9 cellular contexts compared by ENCODE assay signal in genomic region chr6:52407467-52407866, GRCh38. TPM values are rescaled to one million over a fixed set of nuclear protein-coding genes. Genes with fewer than 3 reads are reported as not detected.
DNase-seq lines count a peak whose midpoint lies in the region; ATAC-seq, FAIRE-seq and TF ChIP-seq lines count a peak whose summit lies in the region.
"Had no signal": no experiment of that assay in that cellular context is flagged by ENCODE, and none has a peak within 500 bp of the region (broad histone marks: within the 10 kb centered on the region; RNA-seq: fewer than 3 reads in every experiment).

No MANE protein-coding gene starts in this region.

- no peak overlapping the region for H4K91ac ChIP-seq in mesenchymal stem cell (ENCODE audit: low read length)

- H3K9ac ChIP-seq in mesenchymal stem cell (ENCODE audit: low read length): no peak overlapping the region

- H2BK5ac ChIP-seq in mesenchymal stem cell (ENCODE audit: low read depth, low read length, poor library complexity, severe bottlenecking): no peak overlapping the region

- no peak overlapping the region for H2AFZ ChIP-seq in mesenchymal stem cell (ENCODE audit: low read depth, low read length)

- H4K8ac ChIP-seq in mesenchymal stem cell (ENCODE audit: low read length): no peak overlapping the region

- no peaks in the 10 kb centered on the region for H3K9me3 ChIP-seq in mesenchymal stem cell (ENCODE audit: control insufficient read depth, low read length)
- H3K9me3 ChIP-seq in gastroesophageal sphincter: no peaks in the 10 kb centered on the region

- no peak overlapping the region for H3K4ac ChIP-seq in mesenchymal stem cell (ENCODE audit: low read depth in 1 of 2, low read length in 2 of 2)

- ATAC-seq in HG03342 (IDR thresholded peaks at IDR 0.05; ENCODE audit: unreplicated experiment) (peak; percentile 76), HG02759 (IDR thresholded peaks at IDR 0.05; ENCODE audit: unreplicated experiment) (no peak), gastroesophageal sphincter (no peak)

- H2BK120ac ChIP-seq in mesenchymal stem cell (ENCODE audit: low read depth, low read length): no peak overlapping the region

- H3K36me3 ChIP-seq in bronchial epithelial cell (ENCODE audit: control insufficient read depth, insufficient read depth, low read length) (no peaks in the 10 kb centered on the region), mesenchymal stem cell (ENCODE audit: control insufficient read depth in 1 of 2, insufficient read depth in 2 of 2, low read depth in 1 of 2, low read length in 2 of 2) (peaks cover 7 to 14% of the 10 kb centered on the region in 2 experiments), gastroesophageal sphincter (peaks cover 0 to 28% of the 10 kb centered on the region in 2 donors)

- no peaks in the 10 kb centered on the region for H3K4me1 ChIP-seq in mesenchymal stem cell (ENCODE audit: control insufficient read depth, insufficient read depth, low read depth, low read length)
- H3K4me1 ChIP-seq in gastroesophageal sphincter: peaks cover 0 to 24% (median 3%) of the 10 kb centered on the region in 3 donors

- peak; percentile 66 for TF ChIP-seq CTCF in GM12872 (IDR thresholded peaks at IDR 0.05; ENCODE audit: insufficient read depth, low read depth, low read length)
- peak; percentile 51 for TF ChIP-seq CTCF in bronchial epithelial cell (IDR thresholded peaks at IDR 0.05; ENCODE audit: insufficient read depth, low read length, severe bottlenecking)
- peak in 1 of 4 experiments; percentile 40 for TF ChIP-seq CTCF in gastroesophageal sphincter (IDR thresholded peaks at IDR 0.05)

- no peak overlapping the region for H3K4me2 ChIP-seq in mesenchymal stem cell (ENCODE audit: low read length, poor library complexity, severe bottlenecking)

- no peak overlapping the region for H2BK12ac ChIP-seq in mesenchymal stem cell (ENCODE audit: low read length in 2 of 2)

- H3K27ac ChIP-seq in mesenchymal stem cell (ENCODE audit: low read length, poor library complexity, severe bottlenecking) (no peak overlapping the region), gastroesophageal sphincter (no peak overlapping the region)
- H3K27ac ChIP-seq: epithelial cell of prostate had no signal

- FAIRE-seq in bronchial epithelial cell (lab: Jason Lieb, UNC): no peak

- H3K18ac ChIP-seq in mesenchymal stem cell (ENCODE audit: low read depth in 1 of 2, low read length in 2 of 2): no peak overlapping the region

- H3K14ac ChIP-seq in mesenchymal stem cell (ENCODE audit: low read length in 2 of 2): no peak overlapping the region

- H3K23ac ChIP-seq in mesenchymal stem cell (ENCODE audit: low read length in 2 of 2): no peak overlapping the region

- DNase-seq in AG08395 (ENCODE audit: low spot score): peak; percentile 74
- DNase-seq in NCI-H774 (lab: John Stamatoyannopoulos, UW): peak; percentile 22
- DNase-seq in bronchial epithelial cell (ENCODE audit: low read depth): peak; percentile 57
- DNase-seq in mesenchymal stem cell: peak; percentile 79

- no peak for TF ChIP-seq POLR2A in gastroesophageal sphincter (IDR thresholded peaks at IDR 0.05)

- H3K79me1 ChIP-seq in mesenchymal stem cell (replicated peaks; ENCODE audit: low read length, poor library complexity, severe bottlenecking): peaks cover 20% of the 10 kb centered on the region

- no peak for TF ChIP-seq EP300 in gastroesophageal sphincter (IDR thresholded peaks at IDR 0.05)

- H3K27me3 ChIP-seq in bronchial epithelial cell (ENCODE audit: control insufficient read depth, insufficient read depth, low read length) (no peaks in the 10 kb centered on the region), mesenchymal stem cell (ENCODE audit: control insufficient read depth in 1 of 2, insufficient read depth in 1 of 2, low read length in 2 of 2) (no peaks in the 10 kb centered on the region), gastroesophageal sphincter (no peaks in the 10 kb centered on the region)

- H2AK5ac ChIP-seq in mesenchymal stem cell (ENCODE audit: low read length, severe bottlenecking): no peak overlapping the region

- no peak overlapping the region for H2BK15ac ChIP-seq in mesenchymal stem cell (ENCODE audit: low read depth, poor library complexity, severe bottlenecking)

- H3K4me3 ChIP-seq in bronchial epithelial cell (ENCODE audit: low read depth, low read length) (no peak overlapping the region), mesenchymal stem cell (ENCODE audit: insufficient read depth in 1 of 2, low read depth in 1 of 2, low read length in 2 of 2) (no peak overlapping the region), gastroesophageal sphincter (no peak overlapping the region)

RNA-seq across cellular contexts. Expression of gene EFHC1, which starts 12.7 kb away (rescaled TPM):
- total RNA-seq in bronchial epithelial cell (4.5 and 6.6 TPM in 2 replicates), gastroesophageal sphincter (10 to 100 TPM in 3 of 4 donors, 1 to 10 TPM in 1; 5.1 to 27.4 (median 12.9) TPM)
- polyA plus RNA-seq in mesenchymal stem cell (2013, experiment 1 of 2): 12.4 TPM
- polyA plus RNA-seq in mesenchymal stem cell (2013, experiment 2 of 2): 12.0 TPM

RNA-seq across cellular contexts. Expression of gene PAQR8, which starts 45.5 kb away (rescaled TPM):
- 1.3 and 5.6 TPM in 2 replicates for total RNA-seq in bronchial epithelial cell
- 2.3 TPM for polyA plus RNA-seq in mesenchymal stem cell (2013, experiment 1 of 2)
- polyA plus RNA-seq in mesenchymal stem cell (2013, experiment 2 of 2): 2.4 TPM
- total RNA-seq in gastroesophageal sphincter: 10 to 100 TPM in 3 of 4 donors, 1 to 10 TPM in 1; 8.6 to 21.1 (median 14.2) TPM

Comparison
In these comparisons a context has a peak if more than half of its experiments do, and no peak if none do; other contexts are left out.
1. DNase-seq: peak in every context shown above with its lines; median percentile 79 in mesenchymal stem cell; 74 in AG08395; 57 in bronchial epithelial cell; 22 in NCI-H774.